In genomic region chr16:12462690-12463646, GRCh38 we compare ENCODE assay signal across 15 cellular contexts.
DNase-seq lines count a peak whose midpoint lies in the region; ATAC-seq, FAIRE-seq and TF ChIP-seq lines count a peak whose summit lies in the region.
"Had no signal": no experiment of that assay in that cellular context is flagged by ENCODE, and none has a peak within 500 bp of the region (broad histone marks: within the 10 kb centered on the region; RNA-seq: fewer than 3 reads in every experiment).

No MANE protein-coding gene starts in this region.

- H3K36me3 ChIP-seq in K562 (ENCODE audit: control insufficient read depth, insufficient read depth, low read length) (no peaks in the 10 kb centered on the region), body of pancreas (replicated peaks in 1 of 2; ENCODE audit: insufficient read depth in 1 of 2, low read depth in 2 of 2) (no peaks in the 10 kb centered on the region), kidney (ENCODE audit: control insufficient read depth in 1 of 2, insufficient read depth in 2 of 2, low read length in 2 of 2) (no peaks in the 10 kb centered on the region), endodermal cell (ENCODE audit: control insufficient read depth, insufficient read depth, low read length) (no peaks in the 10 kb centered on the region)

- no TSS peak for BruUV-seq in K562 (replicated peaks; lab: Mats Ljungman, UMichigan)

- TF ChIP-seq POLR2A in K562 (conservative IDR thresholded peaks at IDR 0.05) = no peak
- TF ChIP-seq POLR2A in body of pancreas (IDR thresholded peaks at IDR 0.05) = no peak

- POLR2A ChIA-PET in K562 (lab: Yijun Ruan, JAX) = no interaction called here

- in situ Hi-C loops in K562 (cut with MboI) = no loop called here

- no peak overlapping the region for H3K27ac Mint-ChIP-seq in endodermal cell

- H3K27me3 ChIP-seq in K562 (ENCODE audit: control insufficient read depth in 2 of 2, insufficient read depth in 2 of 2, low read length in 2 of 2) = peaks cover 0 to 27% of the 10 kb centered on the region in 2 experiments; a peak in 3 of 5 replicates
- no peaks in the 10 kb centered on the region for H3K27me3 ChIP-seq in body of pancreas
- H3K27me3 ChIP-seq in endodermal cell (ENCODE audit: control insufficient read depth, insufficient read depth, low read length, poor library complexity, severe bottlenecking) = no peaks in the 10 kb centered on the region
- H3K27me3 ChIP-seq: spleen had no signal

- no peaks in the 10 kb centered on the region for H3K36me3 Mint-ChIP-seq in endodermal cell (ENCODE audit: low read depth)

- no peaks in the 10 kb centered on the region for H3K27me3 Mint-ChIP-seq in endodermal cell (ENCODE audit: insufficient read depth)

- H3K4me2 ChIP-seq in K562 (ENCODE audit: insufficient read depth, low read length) = no peak overlapping the region

- H3K9me3 ChIP-seq in K562 (replicated peaks; ENCODE audit: control insufficient read depth, insufficient read depth, low read depth, low read length) (no peaks in the 10 kb centered on the region), body of pancreas (no peaks in the 10 kb centered on the region), kidney (ENCODE audit: control insufficient read depth in 1 of 2, low read length in 2 of 2) (no peaks in the 10 kb centered on the region), endodermal cell (ENCODE audit: control insufficient read depth, low read length) (no peaks in the 10 kb centered on the region)
- H3K9me3 ChIP-seq: spleen had no signal

- DNase-seq in 8988T (peak; percentile 17), HT1080 (ENCODE audit: low read depth) (peak; percentile 92), K562 (ENCODE audit: extremely low read depth in 1 of 4, low spot score in 3 of 4) (no peak), left kidney (ENCODE audit: low read depth, low spot score) (peak; percentile 27), body of pancreas (no peak), kidney (no peak), endodermal cell (no peak)
- DNase-seq: activated CD4-positive, alpha-beta T cell treated with anti-CD3 and anti-CD28 coated beads, Interleukin-2, amount 50 U/mL, for 4 hours; NCI-H1105 treated with DMSO at 0.1 percent for 48 hours; spleen; substantia nigra had no signal

- no peak overlapping the region for H3K4me3 Mint-ChIP-seq in endodermal cell

- FAIRE-seq in K562 (lab: Jason Lieb, UNC) (no peak), kidney (lab: Jason Lieb, UNC) (no peak)
- FAIRE-seq: A204.1 had no signal

- no peaks in the 10 kb centered on the region for H3K79me2 ChIP-seq in K562 (ENCODE audit: control insufficient read depth, insufficient read depth, low read length)

- H3K9ac ChIP-seq in K562 (ENCODE audit: insufficient read depth in 1 of 2, low read depth in 2 of 2, low read length in 2 of 2) (no peak overlapping the region), kidney (ENCODE audit: low read length in 2 of 2) (no peak overlapping the region), endodermal cell (ENCODE audit: extremely low read depth, low read length, poor library complexity, severe bottlenecking) (no peak overlapping the region)

- no peak for TF ChIP-seq RAD21 in K562 (CRISPR knock-in tag; conservative IDR thresholded peaks at IDR 0.05 in 1 of 2, IDR thresholded peaks at IDR 0.05 in 1 of 2)

- CTCF ChIA-PET in K562 (lab: Yijun Ruan, JAX; ENCODE audit: low intra/inter-chr PET ratio) = no interaction called here

- H3K4me3 ChIP-seq in K562 (no peak overlapping the region), body of pancreas (no peak overlapping the region), kidney (ENCODE audit: low read length in 2 of 2) (no peak overlapping the region), endodermal cell (ENCODE audit: low read length) (no peak overlapping the region)
- H3K4me3 ChIP-seq: lung, spleen had no signal

- H3K4me1 ChIP-seq in K562 (replicated peaks in 1 of 2; ENCODE audit: control insufficient read depth in 2 of 2, insufficient read depth in 2 of 2, low read length in 2 of 2) (no peaks in the 10 kb centered on the region), body of pancreas (no peaks in the 10 kb centered on the region), kidney (ENCODE audit: control insufficient read depth in 1 of 2, insufficient read depth in 1 of 2, low read depth in 1 of 2, low read length in 2 of 2) (peaks cover 5 to 15% of the 10 kb centered on the region in 2 donors), endodermal cell (ENCODE audit: control insufficient read depth, insufficient read depth, low read length) (no peaks in the 10 kb centered on the region)

- peaks cover 5% of the 10 kb centered on the region; the same call in 1 of the 2 replicates for H4K20me1 ChIP-seq in K562 (replicated peaks; ENCODE audit: control insufficient read depth, insufficient read depth, low read length)

- H3K9me3 Mint-ChIP-seq in endodermal cell = no peaks in the 10 kb centered on the region

- no peak for TF ChIP-seq EP300 in K562 (IDR thresholded peaks at IDR 0.05; ENCODE audit: low read length)

- no peak overlapping the region for H2AFZ ChIP-seq in K562 (ENCODE audit: low read depth, low read length)

- no peaks in the 10 kb centered on the region for H3K4me1 Mint-ChIP-seq in endodermal cell

- no peak overlapping the region for H3K27ac ChIP-seq in K562 (ENCODE audit: extremely low read depth, low read depth, low read length)
- H3K27ac ChIP-seq in body of pancreas = no peak overlapping the region
- H3K27ac ChIP-seq in kidney (ENCODE audit: low read depth in 2 of 2, low read length in 2 of 2) = no peak overlapping the region
- H3K27ac ChIP-seq in endodermal cell (ENCODE audit: low read depth, low read length) = no peak overlapping the region
- H3K27ac ChIP-seq: spleen had no signal

- no peak for TF ChIP-seq CTCF in K562 (IDR thresholded peaks at IDR 0.05 in 2 of 3, conservative IDR thresholded peaks at IDR 0.05 in 1 of 3; ENCODE audit: insufficient read depth in 2 of 3, low read depth in 1 of 3, low read length in 3 of 3)
- TF ChIP-seq CTCF in body of pancreas (IDR thresholded peaks at IDR 0.05) = no peak
- TF ChIP-seq CTCF in kidney (IDR thresholded peaks at IDR 0.05; ENCODE audit: borderline replicate concordance, extremely low read depth, insufficient read depth) = no peak
- no peak for TF ChIP-seq CTCF in endodermal cell (conservative IDR thresholded peaks at IDR 0.05)

- intact Hi-C loops in K562 (cut with micrococcal nuclease) = no loop called here
- intact Hi-C loops in body of pancreas (cut with DNase I) = no loop called here
- intact Hi-C loops in kidney (cut with DNase I) = no loop called here

- H3K9me1 ChIP-seq in K562 (ENCODE audit: control insufficient read depth, insufficient read depth, low read length) = no peaks in the 10 kb centered on the region

- 37% methylated on average over 17 of the region's 17 CpGs for WGBS in K562 (ENCODE audit: insufficient coverage, low coverage, missing lambda C conversion rate)
- WGBS in body of pancreas, 2 donors = 87 to 89% methylated on average over 10 to 17 of the region's 17 CpGs
- 90 to 93% methylated on average over 11 to 17 of the region's 17 CpGs for WGBS in endodermal cell (ENCODE audit: insufficient coverage in 1 of 2, insufficient read length in 1 of 2), 2 experiments

- ATAC-seq in K562 (no peak), body of pancreas (no peak), HG02981 (IDR thresholded peaks at IDR 0.05; ENCODE audit: unreplicated experiment) (no peak)
- ATAC-seq: Panc1 had no signal

TF ChIP-seq in K562, 482 proteins besides CTCF, POLR2A, EP300 and RAD21:
- TF ChIP-seq USF2 (CRISPR knock-in tag; IDR thresholded peaks at IDR 0.05) = 0 out of 2 replicates have a peak, but pooled peaks have one; percentile 5
- TF ChIP-seq ZNF431 (CRISPR knock-in tag; IDR thresholded peaks at IDR 0.05) = peak; percentile 92
- peak; percentile 43; the same call in 1 of the 2 replicates for TF ChIP-seq ATF3 (IDR thresholded peaks at IDR 0.05)
- no peak for TF ChIP-seq ATF3 (CRISPR knock-in tag; conservative IDR thresholded peaks at IDR 0.05)
- no peak for TF ChIP-seq ELF2 (CRISPR knock-in tag; IDR thresholded peaks at IDR 0.05)
- TF ChIP-seq ZC3H4 (CRISPR knock-in tag; IDR thresholded peaks at IDR 0.05; ENCODE audit: borderline replicate concordance) = no peak
- no peak for TF ChIP-seq CTCFL (IDR thresholded peaks at IDR 0.05; ENCODE audit: borderline replicate concordance, insufficient read depth, low read depth, low read length, poor library complexity, severe bottlenecking)
- TF ChIP-seq BHLHE40 (IDR thresholded peaks at IDR 0.05; ENCODE audit: low read length) = 0 out of 2 replicates have a peak, but pooled peaks have one; percentile 3
- no peak for TF ChIP-seq CEBPG (CRISPR knock-in tag; IDR thresholded peaks at IDR 0.05)
- TF ChIP-seq CEBPG (tag; conservative IDR thresholded peaks at IDR 0.05 in 1 of 2, IDR thresholded peaks at IDR 0.05 in 1 of 2) = 0 out of 4 replicates have a peak, but pooled peaks of 1 of the 2 experiments have one; percentile 17

Comparison
In these comparisons a context has a peak if more than half of its experiments do, and no peak if none do; other contexts are left out.
1. DNase-seq: peak in 8988T (single experiment), HT1080 (single experiment) and left kidney (single experiment); none in K562 (0 of 4), body of pancreas (0 of 4), kidney (single experiment) and endodermal cell (single experiment).